1 cellular context compared by ENCODE assay signal in the genomic region with DNA sequence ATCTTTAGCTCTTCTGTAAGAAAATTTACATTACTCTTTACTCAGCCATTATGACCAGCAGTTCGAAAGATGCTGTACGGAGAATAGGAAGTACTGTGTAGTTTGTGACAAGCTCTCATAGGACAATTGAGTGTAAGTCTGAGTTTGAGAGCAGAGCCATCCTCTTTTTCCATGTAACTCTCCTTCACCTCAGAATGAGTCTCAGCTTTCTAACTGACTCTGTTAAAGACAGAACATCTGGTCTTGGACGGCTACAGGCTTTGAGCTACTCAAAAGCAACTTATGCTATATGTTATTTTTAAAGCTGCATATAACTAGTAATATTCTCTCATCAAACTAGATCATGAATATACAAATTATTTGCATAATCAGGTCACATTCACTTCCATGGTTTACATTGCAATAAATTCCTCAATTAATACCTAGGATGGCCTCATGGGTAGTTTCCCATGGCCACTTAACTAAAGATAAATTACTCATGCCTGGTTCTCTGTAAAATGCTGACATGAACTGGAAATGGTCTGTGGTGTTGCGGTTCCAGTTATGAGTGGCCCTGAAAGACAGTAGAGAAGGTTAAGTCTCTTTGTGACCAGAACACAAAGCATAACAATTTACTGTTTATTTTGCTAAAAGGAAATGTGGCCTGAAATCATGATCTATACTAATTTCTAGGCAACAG.
TF ChIP-seq lines count a peak whose summit lies in the region.

No MANE protein-coding gene starts in this region.

TF ChIP-seq in SK-N-SH, 30 proteins besides CTCF, POLR2A, EP300 and RAD21 (continued from another document):
- TF ChIP-seq, protein P1, sequence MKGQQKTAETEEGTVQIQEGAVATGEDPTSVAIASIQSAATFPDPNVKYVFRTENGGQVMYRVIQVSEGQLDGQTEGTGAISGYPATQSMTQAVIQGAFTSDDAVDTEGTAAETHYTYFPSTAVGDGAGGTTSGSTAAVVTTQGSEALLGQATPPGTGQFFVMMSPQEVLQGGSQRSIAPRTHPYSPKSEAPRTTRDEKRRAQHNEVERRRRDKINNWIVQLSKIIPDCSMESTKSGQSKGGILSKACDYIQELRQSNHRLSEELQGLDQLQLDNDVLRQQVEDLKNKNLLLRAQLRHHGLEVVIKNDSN (IDR thresholded peaks at IDR 0.05; ENCODE audit: borderline replicate concordance, low read depth) = no peak
- no peak for TF ChIP-seq SMC3 (IDR thresholded peaks at IDR 0.05; ENCODE audit: low read depth, low read length)
- no peak for TF ChIP-seq CHD2 (IDR thresholded peaks at IDR 0.05; ENCODE audit: low read length, partially characterized antibody)
- no peak for TF ChIP-seq FOXM1 (IDR thresholded peaks at IDR 0.05; ENCODE audit: low read depth)
